In genomic region chr4:186807809-186808634, GRCh38 we compare ENCODE assay signal across 19 cellular contexts.
DNase-seq lines count a peak whose midpoint lies in the region; ATAC-seq lines count a peak whose summit lies in the region.
"Had no signal": no experiment of that assay in that cellular context is flagged by ENCODE, and none has a peak within 500 bp of the region (broad histone marks: within the 10 kb centered on the region; RNA-seq: fewer than 3 reads in every experiment).

No MANE protein-coding gene starts in this region.

- intact Hi-C loops in right cardiac atrium (cut with DNase I) = no loop called here

- no peaks in the 10 kb centered on the region for H3K4me1 ChIP-seq in right cardiac atrium (ENCODE audit: control insufficient read depth, insufficient read depth, low read length)
- H3K4me1 ChIP-seq: heart left ventricle had no signal

- no peak overlapping the region for H3K27ac ChIP-seq in right cardiac atrium (ENCODE audit: low read length)
- H3K27ac ChIP-seq: heart left ventricle, pancreas, SK-N-MC had no signal

- WGBS in right cardiac atrium = 89% methylated on average over 7 of the region's 7 CpGs

- in situ Hi-C loops in ACHN (cut with HindIII; ENCODE audit: low pct_ligation_motif_present, low pct_unique_long_range_greater_than_20kb, low sequenced_read_pairs) = no loop called here

- ATAC-seq in GM18867 (IDR thresholded peaks at IDR 0.05; ENCODE audit: unreplicated experiment) (peak; percentile 18), right cardiac atrium (no peak), HG02870 (IDR thresholded peaks at IDR 0.05; ENCODE audit: unreplicated experiment) (no peak)
- ATAC-seq in activated CD4-positive, CD25-positive, alpha-beta regulatory T cell treated with anti-CD3 and anti-CD28 coated beads, Interleukin-2, amount 50 U/mL, for 24 hours = no peak
- ATAC-seq: A549; activated T-helper 17 cell treated with anti-CD3 and anti-CD28 coated beads, Interleukin-2, amount 50 U/mL, for 72 hours; heart left ventricle; stimulated activated naive B cell treated with anti-CD40 and anti-IgM and Interleukin-4, amounts not matched to agents 10 μg/mL and 1 μg/mL and 100 μg/mL, for 72 hours had no signal

- peak; percentile 77 for DNase-seq in ACHN
- peak; percentile 40 for DNase-seq in amniotic epithelial cell (ENCODE audit: low read depth)
- peak; percentile 37 for DNase-seq in kidney tubule cell (ENCODE audit: low spot score)
- DNase-seq in right cardiac atrium = no peak
- DNase-seq in NCI-H128 (lab: John Stamatoyannopoulos, UW; ENCODE audit: unreplicated experiment) = no peak
- DNase-seq: Caco-2; cortex of kidney; erythroblast; NCI-H1417; NCI-H446 treated with DMSO at 0.1 percent for 48 hours; stimulated activated naive B cell treated with anti-CD40 and anti-IgM and Interleukin-4, amounts not matched to agents 10 μg/mL and 1 μg/mL and 100 μg/mL, for 72 hours had no signal

- no peak overlapping the region for H3K4me3 ChIP-seq in right cardiac atrium (ENCODE audit: low read length)
- H3K4me3 ChIP-seq: A549, heart left ventricle, pancreas, SK-N-MC had no signal

- no peaks in the 10 kb centered on the region for H3K9me3 ChIP-seq in right cardiac atrium (ENCODE audit: control insufficient read depth, low read length)
- H3K9me3 ChIP-seq: A549, Caco-2, heart left ventricle, pancreas had no signal

- H3K27me3 ChIP-seq in right cardiac atrium (ENCODE audit: control insufficient read depth, insufficient read depth) = no peaks in the 10 kb centered on the region
- H3K27me3 ChIP-seq: heart left ventricle, pancreas had no signal

Comparison
In these comparisons a context has a peak if more than half of its experiments do, and no peak if none do; other contexts are left out.
1. DNase-seq: peak in ACHN (single experiment), amniotic epithelial cell (single experiment) and kidney tubule cell (single experiment); none in right cardiac atrium (0 of 3) and NCI-H128 (single experiment).